Comparison of ENCODE assay signal across 26 cellular contexts in the genomic region with DNA sequence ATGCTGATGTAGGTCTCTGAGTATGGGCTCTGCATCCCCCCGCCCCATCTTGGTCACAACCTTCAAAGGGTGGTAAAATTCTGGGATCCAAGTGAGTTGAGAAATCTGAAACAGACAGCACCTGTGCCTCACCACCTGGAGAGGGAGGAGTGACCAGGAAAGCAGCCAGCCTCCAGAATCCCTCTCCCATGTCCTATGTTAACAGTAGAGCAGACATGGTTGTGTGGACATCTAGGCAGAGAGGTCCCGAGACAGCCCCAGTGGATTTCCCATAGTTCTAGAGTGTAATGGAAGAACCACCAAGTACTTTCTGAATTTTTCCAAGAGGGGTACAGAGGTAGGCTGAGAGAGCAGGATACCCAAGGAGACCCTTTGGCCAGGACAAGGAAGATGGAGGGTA.
"Had no signal": no experiment of that assay in that cellular context is flagged by ENCODE, and none has a peak within 500 bp of the region (broad histone marks: within the 10 kb centered on the region; RNA-seq: fewer than 3 reads in every experiment).

No MANE protein-coding gene starts in this region.

- ATAC-seq: naive thymus-derived CD4-positive, alpha-beta T cell; natural killer cell; psoas muscle; right cardiac atrium; stimulated activated memory B cell treated with anti-CD40 and anti-IgM and Interleukin-4, amounts not matched to agents 10 μg/mL and 1 μg/mL and 100 μg/mL, for 72 hours; stimulated activated naive CD8-positive, alpha-beta T cell treated with anti-CD3 and anti-CD28 coated beads, Interleukin-15, amount 100 ng/mL, for 72 hours; stimulated activated naive CD8-positive, alpha-beta T cell treated with anti-CD3 and anti-CD28 coated beads, Interleukin-15, Interleukin-2, amounts not matched to agents 100 U/mL and 50 U/mL, for 24 hours had no signal

- H3K4me1 ChIP-seq: neural progenitor cell, psoas muscle, sigmoid colon, thyroid gland, tibial nerve, upper lobe of left lung, vagina had no signal

- H3K9me3 ChIP-seq: ovary, psoas muscle, right lobe of liver, sigmoid colon, thoracic aorta, thyroid gland, tibial nerve, upper lobe of left lung, vagina had no signal

- H3K4me1 Mint-ChIP-seq: naive thymus-derived CD4-positive, alpha-beta T cell; neural progenitor cell; stimulated activated memory B cell treated with anti-CD40 and anti-IgM and Interleukin-4, amounts not matched to agents 10 μg/mL and 1 μg/mL and 100 μg/mL, for 72 hours; stimulated activated naive CD8-positive, alpha-beta T cell treated with anti-CD3 and anti-CD28 coated beads, Interleukin-15, amount 100 ng/mL, for 72 hours had no signal

- H3K4me3 ChIP-seq: neural progenitor cell, ovary, psoas muscle, right lobe of liver, sigmoid colon, thoracic aorta, thyroid gland, tibial nerve, upper lobe of left lung, vagina had no signal

- H3K9me3 Mint-ChIP-seq: natural killer cell; nephron; neural progenitor cell; stimulated activated memory B cell treated with anti-CD40 and anti-IgM and Interleukin-4, amounts not matched to agents 10 μg/mL and 1 μg/mL and 100 μg/mL, for 72 hours; stimulated activated naive CD8-positive, alpha-beta T cell treated with anti-CD3 and anti-CD28 coated beads, Interleukin-15, amount 100 ng/mL, for 72 hours had no signal

- DNase-seq: naive thymus-derived CD4-positive, alpha-beta T cell; natural killer cell; occipital lobe; ovary; psoas muscle; right cardiac atrium; right lobe of liver; sigmoid colon; small intestine; stimulated activated CD4-positive, alpha-beta T cell treated with anti-CD3 and anti-CD28 coated beads, Interleukin-15, amount 100 ng/mL, for 24 hours; stimulated activated CD4-positive, alpha-beta T cell treated with anti-CD3 and anti-CD28 coated beads, Interleukin-2, amount 100 ng/mL, for 24 hours; stimulated activated CD4-positive, alpha-beta T cell treated with anti-CD3 and anti-CD28 coated beads, Interleukin-4, amount 100 ng/mL, for 1 hour; stimulated activated CD4-positive, alpha-beta T cell treated with anti-CD3 and anti-CD28 coated beads, Interleukin-4, amount 100 ng/mL, for 4 hours; stimulated activated CD8-positive, alpha-beta memory T cell treated with anti-CD3 and anti-CD28 coated beads, Interleukin-4, amount 100 ng/mL, for 48 hours; stimulated activated naive CD4-positive, alpha-beta T cell; stimulated activated naive CD8-positive, alpha-beta T cell treated with anti-CD3 and anti-CD28 coated beads, Interleukin-15, amount 100 ng/mL, for 72 hours; stimulated activated naive CD8-positive, alpha-beta T cell treated with anti-CD3 and anti-CD28 coated beads, Interleukin-15, Interleukin-2, amounts not matched to agents 100 U/mL and 50 U/mL, for 24 hours; thyroid gland; trophoblast cell; upper lobe of left lung had no signal

- H2AFZ ChIP-seq: neural progenitor cell had no signal

- H3K36me3 Mint-ChIP-seq: naive thymus-derived CD4-positive, alpha-beta T cell; natural killer cell; neural progenitor cell; stimulated activated memory B cell treated with anti-CD40 and anti-IgM and Interleukin-4, amounts not matched to agents 10 μg/mL and 1 μg/mL and 100 μg/mL, for 72 hours had no signal

- H3K36me3 ChIP-seq: neural progenitor cell, ovary, right lobe of liver, sigmoid colon, thoracic aorta, thyroid gland, tibial nerve, upper lobe of left lung, vagina had no signal

- H3K4me2 ChIP-seq: neural progenitor cell had no signal

- H3K9ac ChIP-seq: neural progenitor cell had no signal

- H3K4me3 Mint-ChIP-seq: naive thymus-derived CD4-positive, alpha-beta T cell; natural killer cell; nephron; neural progenitor cell; stimulated activated memory B cell treated with anti-CD40 and anti-IgM and Interleukin-4, amounts not matched to agents 10 μg/mL and 1 μg/mL and 100 μg/mL, for 72 hours; stimulated activated naive CD8-positive, alpha-beta T cell treated with anti-CD3 and anti-CD28 coated beads, Interleukin-15, amount 100 ng/mL, for 72 hours had no signal

- H3K27ac Mint-ChIP-seq: natural killer cell; nephron; neural progenitor cell; stimulated activated memory B cell treated with anti-CD40 and anti-IgM and Interleukin-4, amounts not matched to agents 10 μg/mL and 1 μg/mL and 100 μg/mL, for 72 hours; stimulated activated naive CD8-positive, alpha-beta T cell treated with anti-CD3 and anti-CD28 coated beads, Interleukin-15, amount 100 ng/mL, for 72 hours had no signal

- H3K27me3 ChIP-seq: neural progenitor cell, ovary, right lobe of liver, sigmoid colon, thyroid gland, tibial nerve, upper lobe of left lung, vagina had no signal

- H3K27ac ChIP-seq: neural progenitor cell, ovary, psoas muscle, right lobe of liver, sigmoid colon, thoracic aorta, thyroid gland, tibial nerve, upper lobe of left lung, vagina had no signal
